ENCODE assay signal across 14 cellular contexts in genomic region chr14:76829650-76830421, GRCh38. TPM values are rescaled to one million over a fixed set of nuclear protein-coding genes. Genes with fewer than 3 reads are reported as not detected.
DNase-seq lines count a peak whose midpoint lies in the region; TF ChIP-seq lines count a peak whose summit lies in the region.
"Had no signal": no experiment of that assay in that cellular context is flagged by ENCODE, and none has a peak within 500 bp of the region (broad histone marks: within the 10 kb centered on the region; RNA-seq: fewer than 3 reads in every experiment).

No MANE protein-coding gene starts in this region.

- no peaks in the 10 kb centered on the region for H3K36me3 Mint-ChIP-seq in activated CD4-positive, alpha-beta T cell treated with anti-CD3 and anti-CD28 coated beads, Interleukin-2, amount 10 ng/mL, durations not matched to agents 24 days and 14 days (ENCODE audit: low read depth)

- H3K9ac ChIP-seq in mammary epithelial cell (ENCODE audit: insufficient read depth, low read length) (no peak overlapping the region), subcutaneous abdominal adipose tissue (ENCODE audit: low read length in 5 of 5) (peak overlapping the region in 1 of 5 donors; percentile 12)

- H3K4me1 Mint-ChIP-seq in activated CD4-positive, alpha-beta T cell treated with anti-CD3 and anti-CD28 coated beads, Interleukin-2, amount 10 ng/mL, durations not matched to agents 24 days and 14 days, result no peaks in the 10 kb centered on the region

- H2AFZ ChIP-seq in mammary epithelial cell (ENCODE audit: low read depth, low read length), result no peak overlapping the region

- no peaks in the 10 kb centered on the region for H3K27me3 ChIP-seq in mammary epithelial cell (ENCODE audit: insufficient read depth, low read length)
- no peaks in the 10 kb centered on the region for H3K27me3 ChIP-seq in layer of hippocampus (ENCODE audit: control insufficient read depth, insufficient read depth, low read length)
- no peaks in the 10 kb centered on the region for H3K27me3 ChIP-seq in subcutaneous abdominal adipose tissue (ENCODE audit: control insufficient read depth in 5 of 5, insufficient read depth in 4 of 5, low read length in 5 of 5)
- H3K27me3 ChIP-seq: brain microvascular endothelial cell, uterus had no signal

- intact Hi-C loops in mammary epithelial cell (cut with micrococcal nuclease), result no loop called here
- intact Hi-C loops in activated CD4-positive, alpha-beta T cell treated with anti-CD3 and anti-CD28 coated beads, Interleukin-2, amount 10 ng/mL, durations not matched to agents 24 days and 14 days (cut with micrococcal nuclease), result no loop called here

- H3K4me1 ChIP-seq in mammary epithelial cell (ENCODE audit: insufficient read depth, low read length), result peaks cover 4% of the 10 kb centered on the region
- H3K4me1 ChIP-seq in subcutaneous abdominal adipose tissue (ENCODE audit: control insufficient read depth in 5 of 5, insufficient read depth in 5 of 5, low read length in 5 of 5), result peaks cover 3 to 32% (median 28%) of the 10 kb centered on the region in 5 donors
- H3K4me1 ChIP-seq: uterus had no signal

- WGBS in mammary epithelial cell (ENCODE audit: low coverage, missing lambda C conversion rate), result 11% methylated on average over 6 of the region's 7 CpGs

- H3K36me3 ChIP-seq in mammary epithelial cell (ENCODE audit: insufficient read depth, low read length), result no peaks in the 10 kb centered on the region
- H3K36me3 ChIP-seq in subcutaneous abdominal adipose tissue (ENCODE audit: control insufficient read depth in 5 of 5, insufficient read depth in 5 of 5, low read length in 5 of 5), result no peaks in the 10 kb centered on the region
- H3K36me3 ChIP-seq: brain microvascular endothelial cell, uterus had no signal

- H3K9me3 ChIP-seq in mammary epithelial cell (replicated peaks; ENCODE audit: insufficient read depth, low read length) (no peaks in the 10 kb centered on the region), subcutaneous abdominal adipose tissue (ENCODE audit: control insufficient read depth in 5 of 5, low read length in 5 of 5) (peaks cover 0 to 3% (median 0%) of the 10 kb centered on the region in 5 donors)
- H3K9me3 ChIP-seq: uterus had no signal

- peaks cover 9% of the 10 kb centered on the region for H3K27me3 Mint-ChIP-seq in activated CD4-positive, alpha-beta T cell treated with anti-CD3 and anti-CD28 coated beads, Interleukin-2, amount 10 ng/mL, durations not matched to agents 24 days and 14 days

- no peaks in the 10 kb centered on the region for H3K79me2 ChIP-seq in mammary epithelial cell (ENCODE audit: insufficient read depth, low read length)

- no peaks in the 10 kb centered on the region for H4K20me1 ChIP-seq in mammary epithelial cell (ENCODE audit: insufficient read depth, low read length)

- CTCF ChIA-PET in mammary epithelial cell (lab: Charles Lee; ENCODE audit: low non-redundant PET), result no interaction called here

- no peak overlapping the region for H3K4me2 ChIP-seq in mammary epithelial cell (ENCODE audit: insufficient read depth, low read depth, low read length)

- dilution Hi-C loops in mammary epithelial cell (cut with HindIII; ENCODE audit: low sequenced_read_pairs), result loop anchor here (5.0 kb wide), 1 partner anchor 58 kb away; no protein-coding TSS in a partner anchor

- no TSS peak for BruUV-seq in mammary epithelial cell (replicated peaks; lab: Mats Ljungman, UMichigan)

- no peak for TF ChIP-seq CTCF in mammary epithelial cell (conservative IDR thresholded peaks at IDR 0.05 in 1 of 2, IDR thresholded peaks at IDR 0.05 in 1 of 2; ENCODE audit: extremely low read depth in 1 of 2, insufficient read depth in 1 of 2, low read depth in 1 of 2, low read length in 2 of 2)

- peak; percentile 33 for DNase-seq in NCI-H2196 (lab: John Stamatoyannopoulos, UW; ENCODE audit: unreplicated experiment)
- DNase-seq in mammary epithelial cell, result peak; percentile 9
- no peak for DNase-seq in NCI-H2171 treated with DMSO at 0.1 percent for 48 hours (lab: John Stamatoyannopoulos, UW)
- no peak for DNase-seq in activated gamma-delta T cell treated with Interleukin-2 at 50 U/mL for 16 hours
- no peak for DNase-seq in activated CD4-positive, alpha-beta T cell treated with anti-CD3 and anti-CD28 coated beads, Interleukin-2, amount 10 ng/mL, durations not matched to agents 24 days and 14 days
- DNase-seq: brain microvascular endothelial cell, kidney, NCI-H1105 treated with DMSO at 0.1 percent for 48 hours, OCI-M1, uterus had no signal

- H3K4me3 ChIP-seq in mammary epithelial cell (replicated peaks in 1 of 3; ENCODE audit: insufficient read depth in 1 of 3, low read depth in 2 of 3, low read length in 3 of 3), result no peak overlapping the region
- H3K4me3 ChIP-seq in subcutaneous abdominal adipose tissue (ENCODE audit: low read depth in 1 of 5, low read length in 5 of 5), result peak overlapping the region in 1 of 5 donors; percentile 3
- H3K4me3 ChIP-seq: GM12878, uterus had no signal

- no peak overlapping the region for H3K27ac Mint-ChIP-seq in activated CD4-positive, alpha-beta T cell treated with anti-CD3 and anti-CD28 coated beads, Interleukin-2, amount 10 ng/mL, durations not matched to agents 24 days and 14 days

- H3K27ac ChIP-seq in mammary epithelial cell (ENCODE audit: insufficient read depth, low read depth, low read length) (no peak overlapping the region), layer of hippocampus (ENCODE audit: low read depth, low read length) (peak overlapping the region; percentile 89), subcutaneous abdominal adipose tissue (ENCODE audit: low read depth, low read length) (peak overlapping the region; percentile 40)
- H3K27ac ChIP-seq: brain microvascular endothelial cell, uterus had no signal

- H3K4me3 Mint-ChIP-seq in activated CD4-positive, alpha-beta T cell treated with anti-CD3 and anti-CD28 coated beads, Interleukin-2, amount 10 ng/mL, durations not matched to agents 24 days and 14 days, result no peak overlapping the region

- no peaks in the 10 kb centered on the region for H3K9me3 Mint-ChIP-seq in activated CD4-positive, alpha-beta T cell treated with anti-CD3 and anti-CD28 coated beads, Interleukin-2, amount 10 ng/mL, durations not matched to agents 24 days and 14 days

- in situ Hi-C loops in mammary epithelial cell (cut with MboI; ENCODE audit: low sequenced_read_pairs in 2 of 2), result no loop called here

RNA-seq across cellular contexts. Expression of gene LRRC74A, which starts 3.6 kb away (rescaled TPM):
- total RNA-seq in mammary epithelial cell, result not detected
- polyA plus RNA-seq in mammary epithelial cell, result not detected
- polyA minus RNA-seq in mammary epithelial cell, result not detected
- not detected in 2 replicates for total RNA-seq in activated CD4-positive, alpha-beta T cell treated with anti-CD3 and anti-CD28 coated beads, Interleukin-2, amount 10 ng/mL, durations not matched to agents 24 days and 14 days
- total RNA-seq: GM12878, kidney, uterus had no signal
- polyA plus RNA-seq: esophagus, GM12878 had no signal

RNA-seq across cellular contexts. Expression of gene ANGEL1, which starts 17.2 kb away (rescaled TPM):
- 10 to 100 TPM; 12.0 to 18.2 TPM for total RNA-seq in mammary epithelial cell
- 13.4 TPM for polyA plus RNA-seq in mammary epithelial cell
- polyA minus RNA-seq in mammary epithelial cell, result 11.0 TPM
- total RNA-seq in activated CD4-positive, alpha-beta T cell treated with anti-CD3 and anti-CD28 coated beads, Interleukin-2, amount 10 ng/mL, durations not matched to agents 24 days and 14 days, result 16.4 and 17.2 TPM in 2 replicates

Comparison
In these comparisons a context has a peak if more than half of its experiments do, and no peak if none do; other contexts are left out.
1. DNase-seq: peak in NCI-H2196 (single experiment) and mammary epithelial cell (single experiment); none in NCI-H2171 treated with DMSO at 0.1 percent for 48 hours (single experiment), activated gamma-delta T cell treated with Interleukin-2 at 50 U/mL for 16 hours (single experiment) and activated CD4-positive, alpha-beta T cell treated with anti-CD3 and anti-CD28 coated beads, Interleukin-2, amount 10 ng/mL, durations not matched to agents 24 days and 14 days (single experiment).